Comparison of ENCODE assay signal across 20 cellular contexts in the genomic region with DNA sequence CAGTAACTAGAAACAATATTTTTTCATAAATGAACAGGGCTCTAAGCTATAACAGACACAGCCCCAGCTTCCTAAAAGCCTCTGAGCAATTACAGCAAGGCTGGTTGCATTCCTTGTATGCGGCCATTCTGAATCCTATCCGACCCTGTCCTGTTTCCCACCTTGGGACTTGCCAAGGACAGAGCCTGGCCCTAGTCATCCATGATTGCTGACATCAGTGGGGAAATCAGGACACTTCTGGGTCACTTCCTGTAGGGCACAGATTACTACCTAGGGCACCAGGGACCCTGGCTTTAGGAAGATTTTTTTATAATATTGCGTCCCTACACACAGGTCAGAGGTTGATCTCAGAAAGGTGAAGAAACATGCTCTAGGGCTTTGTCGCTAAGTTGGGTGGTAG. TPM values are rescaled to one million over a fixed set of nuclear protein-coding genes. Genes with fewer than 3 reads are reported as not detected.
A peak's percentile ranks its signal among the peaks of the same experiment; 100 is the strongest.
DNase-seq lines count a peak whose midpoint lies in the region; ATAC-seq, FAIRE-seq and TF ChIP-seq lines count a peak whose summit lies in the region.
"Had no signal": no experiment of that assay in that cellular context is flagged by ENCODE, and none has a peak within 500 bp of the region (broad histone marks: within the 10 kb centered on the region; RNA-seq: fewer than 3 reads in every experiment).

No MANE protein-coding gene starts in this region.

- H4K5ac ChIP-seq in H1 (ENCODE audit: insufficient read length, low read depth, low read length): no peak overlapping the region

- TF ChIP-seq CTCF in H1 (IDR thresholded peaks at IDR 0.05; ENCODE audit: control extremely low read depth in 1 of 3, insufficient read depth in 1 of 3, low read depth in 1 of 3, low read length in 3 of 3) (no peak), Caco-2 (IDR thresholded peaks at IDR 0.05; ENCODE audit: insufficient read depth in 1 of 2, low read depth in 1 of 2, low read length in 1 of 2, severe bottlenecking in 1 of 2, unreplicated experiment in 1 of 2) (no peak)

- H3K4me3 Mint-ChIP-seq in activated naive CD8-positive, alpha-beta T cell treated with anti-CD3 and anti-CD28 coated beads, Interleukin-2, amount 50 U/mL, for 24 hours: no peak overlapping the region
- H3K4me3 Mint-ChIP-seq in activated naive CD8-positive, alpha-beta T cell treated with anti-CD3 and anti-CD28 coated beads for 36 hours: no peak overlapping the region
- H3K4me3 Mint-ChIP-seq in Caco-2 (ENCODE audit: unreplicated experiment): no peak overlapping the region
- H3K4me3 Mint-ChIP-seq: B cell; CD4-positive, alpha-beta memory T cell had no signal

- no peak overlapping the region for H2BK120ac ChIP-seq in H1 (replicated peaks; ENCODE audit: low read depth, low read length)

- no peak overlapping the region for H2BK15ac ChIP-seq in H1 (ENCODE audit: low read length)

- peak overlapping the region; percentile 39 for H3K27ac Mint-ChIP-seq in activated naive CD8-positive, alpha-beta T cell treated with anti-CD3 and anti-CD28 coated beads, Interleukin-2, amount 50 U/mL, for 24 hours
- no peak overlapping the region for H3K27ac Mint-ChIP-seq in activated naive CD8-positive, alpha-beta T cell treated with anti-CD3 and anti-CD28 coated beads for 36 hours
- no peak overlapping the region for H3K27ac Mint-ChIP-seq in Caco-2 (ENCODE audit: unreplicated experiment)
- H3K27ac Mint-ChIP-seq: B cell had no signal

- H3K27me3 Mint-ChIP-seq in activated naive CD8-positive, alpha-beta T cell treated with anti-CD3 and anti-CD28 coated beads, Interleukin-2, amount 50 U/mL, for 24 hours: no peaks in the 10 kb centered on the region
- H3K27me3 Mint-ChIP-seq in activated naive CD8-positive, alpha-beta T cell treated with anti-CD3 and anti-CD28 coated beads for 36 hours: no peaks in the 10 kb centered on the region
- H3K27me3 Mint-ChIP-seq in Caco-2 (ENCODE audit: insufficient read depth, unreplicated experiment): no peaks in the 10 kb centered on the region
- H3K27me3 Mint-ChIP-seq: B cell; CD4-positive, alpha-beta memory T cell had no signal

- H3K56ac ChIP-seq in H1 (replicated peaks; ENCODE audit: insufficient read length, low read depth, low read length): no peak overlapping the region

- no peak overlapping the region for H4K8ac ChIP-seq in H1 (ENCODE audit: extremely low read depth, insufficient read depth, low read length)

- H3K4me3 ChIP-seq in H1 (ENCODE audit: extremely low read depth in 1 of 4, insufficient read depth in 2 of 4, low read depth in 3 of 4, low read length in 4 of 4) (no peak overlapping the region), Caco-2 (ENCODE audit: low read depth, low read length) (no peak overlapping the region)
- H3K4me3 ChIP-seq: GM12878 had no signal

- no peaks in the 10 kb centered on the region for H3K9me3 ChIP-seq in H1 (ENCODE audit: insufficient read depth in 2 of 2, low read depth in 1 of 2, low read length in 1 of 2)
- H3K9me3 ChIP-seq in Caco-2: no peaks in the 10 kb centered on the region

- H3K36me3 ChIP-seq in H1 (ENCODE audit: control insufficient read depth in 2 of 4, insufficient read depth in 4 of 4, low read length in 3 of 4) (peaks cover 2 to 11% (median 4%) of the 10 kb centered on the region in 4 experiments; a peak in 6 of 8 replicates), Caco-2 (ENCODE audit: control insufficient read depth, insufficient read depth, low read length) (no peaks in the 10 kb centered on the region; the same call in 1 of the 2 replicates)

- TF ChIP-seq EP300 in H1 (IDR thresholded peaks at IDR 0.05; ENCODE audit: borderline replicate concordance in 1 of 2, low read depth in 2 of 2, low read length in 2 of 2): no peak

- ATAC-seq in activated naive CD8-positive, alpha-beta T cell treated with anti-CD3 and anti-CD28 coated beads, Interleukin-2, amount 50 U/mL, for 24 hours: no peak
- ATAC-seq in HG02759 (IDR thresholded peaks at IDR 0.05; ENCODE audit: unreplicated experiment) (no peak), HG03139 (IDR thresholded peaks at IDR 0.05; ENCODE audit: unreplicated experiment) (no peak)
- ATAC-seq: GM12878 had no signal

- peak overlapping the region; percentile 45; the same call in 1 of the 2 replicates for H2BK12ac ChIP-seq in H1 (ENCODE audit: low read depth, low read length)

- H3K23me2 ChIP-seq in H1 (ENCODE audit: low read depth, low read length): peaks cover 3% of the 10 kb centered on the region

- DNase-seq in activated naive CD8-positive, alpha-beta T cell treated with anti-CD3 and anti-CD28 coated beads, Interleukin-2, amount 50 U/mL, for 24 hours: no peak
- DNase-seq in activated naive CD8-positive, alpha-beta T cell treated with anti-CD3 and anti-CD28 coated beads for 36 hours: no peak
- DNase-seq in H1 (ENCODE audit: low read depth in 1 of 2, low spot score in 2 of 2) (no peak), posterior vena cava (ENCODE audit: low spot score) (peak; percentile 30), medulla oblongata (ENCODE audit: extremely low spot score) (no peak), Caco-2 (no peak)
- DNase-seq: CD4-positive, alpha-beta memory T cell; DMS79; GDM1; NCI-H1436; NCI-H2029; NCI-H446; NK-92 treated with Interleukin-12 subunit alpha and Interleukin-12 subunit beta, amount 100 ng/mL, for 24 hours; RPMI8226 had no signal

- H3K14ac ChIP-seq in H1 (ENCODE audit: insufficient read length): no peak overlapping the region

- no peak overlapping the region for H4K91ac ChIP-seq in H1 (replicated peaks; ENCODE audit: insufficient read length, low read length)

- no peak overlapping the region for H3K4me2 ChIP-seq in H1 (ENCODE audit: insufficient read depth in 1 of 2, low read depth in 2 of 2, low read length in 2 of 2)
- H3K4me2 ChIP-seq: KMS-11 had no signal

- H2BK5ac ChIP-seq in H1 (ENCODE audit: low read depth, low read length): no peak overlapping the region

- H3K9ac ChIP-seq in H1 (replicated peaks in 1 of 4; ENCODE audit: extremely low read depth in 1 of 4, low read depth in 3 of 4, low read length in 3 of 4): no peak overlapping the region
- H3K9ac ChIP-seq: KMS-11 had no signal

- no peak overlapping the region for H2AK5ac ChIP-seq in H1 (ENCODE audit: low read depth, low read length)

- no TSS peak for BruUV-seq in Caco-2 (replicated peaks; lab: Mats Ljungman, UMichigan)

- CTCF ChIA-PET in H1 (lab: Charles Lee; ENCODE audit: partially characterized antibody): interaction anchor here (0.6 to 1.2 kb wide), 7 partner anchors 13 to 837 kb away, joined by 3 to 5 read pairs (median 3); no protein-coding TSS in a partner anchor
- CTCF ChIA-PET in Caco-2 (lab: Charles Lee): no interaction called here

- H3K4me1 ChIP-seq in H1 (replicated peaks in 1 of 4; ENCODE audit: control insufficient read depth in 3 of 4, insufficient read depth in 4 of 4, low read length in 3 of 4) (peaks cover 0 to 15% (median 7%) of the 10 kb centered on the region in 4 experiments; a peak in 6 of 7 replicates), Caco-2 (0 out of 2 replicates have a peak, but pooled peaks cover 4% of the 10 kb centered on the region)

- no peak overlapping the region for H2BK20ac ChIP-seq in H1 (ENCODE audit: low read length)

- no peak for FAIRE-seq in H1 (lab: Jason Lieb, UNC)
- FAIRE-seq: GM12878 had no signal

- no peak overlapping the region for H3K27ac ChIP-seq in H1 (ENCODE audit: low read depth, low read length)
- H3K27ac ChIP-seq: 22Rv1, KMS-11 had no signal

- intact Hi-C loops in posterior vena cava (cut with DNase I): no loop called here
- intact Hi-C loops in Caco-2 (cut with micrococcal nuclease; ENCODE audit: unreplicated experiment): no loop called here

- no peak for TF ChIP-seq RAD21 in H1 (IDR thresholded peaks at IDR 0.05 in 1 of 2, conservative IDR thresholded peaks at IDR 0.05 in 1 of 2; ENCODE audit: low read depth in 2 of 2, low read length in 2 of 2)

- TF ChIP-seq POLR2A in H1 (IDR thresholded peaks at IDR 0.05; ENCODE audit: control extremely low read depth in 1 of 2, low read depth in 2 of 2, low read length in 2 of 2): no peak

- H3K4me1 Mint-ChIP-seq in activated naive CD8-positive, alpha-beta T cell treated with anti-CD3 and anti-CD28 coated beads, Interleukin-2, amount 50 U/mL, for 24 hours: peaks cover 26% of the 10 kb centered on the region
- H3K4me1 Mint-ChIP-seq in activated naive CD8-positive, alpha-beta T cell treated with anti-CD3 and anti-CD28 coated beads for 36 hours: peaks cover 20% of the 10 kb centered on the region
- H3K4me1 Mint-ChIP-seq in Caco-2 (ENCODE audit: low read depth, unreplicated experiment): no peaks in the 10 kb centered on the region

- H3K18ac ChIP-seq in H1 (ENCODE audit: extremely low read depth, low read length): no peak overlapping the region

- no peak overlapping the region for H3K23ac ChIP-seq in H1 (ENCODE audit: insufficient read length)

- H3K9me3 Mint-ChIP-seq in activated naive CD8-positive, alpha-beta T cell treated with anti-CD3 and anti-CD28 coated beads, Interleukin-2, amount 50 U/mL, for 24 hours: no peaks in the 10 kb centered on the region
- H3K9me3 Mint-ChIP-seq in activated naive CD8-positive, alpha-beta T cell treated with anti-CD3 and anti-CD28 coated beads for 36 hours: no peaks in the 10 kb centered on the region
- H3K9me3 Mint-ChIP-seq in Caco-2 (ENCODE audit: unreplicated experiment): no peaks in the 10 kb centered on the region
- H3K9me3 Mint-ChIP-seq: CD4-positive, alpha-beta memory T cell had no signal

- no peak overlapping the region for H2AFZ ChIP-seq in H1 (ENCODE audit: low read length)

- POLR2A ChIA-PET in H1 (lab: Charles Lee; ENCODE audit: partially characterized antibody) (interaction anchor here (3.9 to 4.1 kb wide), 2 partner anchors 8 to 12 kb away, joined by 22 to 28 read pairs; no protein-coding TSS in a partner anchor), Caco-2 (lab: Charles Lee) (no interaction called here)

- peaks cover 3 to 20% of the 10 kb centered on the region in 2 experiments; a peak in 3 of 4 replicates for H3K79me2 ChIP-seq in H1 (ENCODE audit: control insufficient read depth in 1 of 2, insufficient read depth in 2 of 2, low read length in 2 of 2)

- H3K4ac ChIP-seq in H1 (replicated peaks; ENCODE audit: insufficient read length, low read depth, low read length): no peak overlapping the region

- peaks cover 25% of the 10 kb centered on the region for H3K36me3 Mint-ChIP-seq in activated naive CD8-positive, alpha-beta T cell treated with anti-CD3 and anti-CD28 coated beads, Interleukin-2, amount 50 U/mL, for 24 hours (ENCODE audit: low read depth)
- peaks cover 7% of the 10 kb centered on the region for H3K36me3 Mint-ChIP-seq in activated naive CD8-positive, alpha-beta T cell treated with anti-CD3 and anti-CD28 coated beads for 36 hours
- H3K36me3 Mint-ChIP-seq in Caco-2 (ENCODE audit: insufficient read depth, unreplicated experiment): peaks cover 20% of the 10 kb centered on the region

- WGBS in H1 (ENCODE audit: extremely low coverage in 1 of 2, insufficient coverage in 1 of 2, insufficient read length in 1 of 2, insufficient replicate concordance in 2 of 2, low coverage in 1 of 2, low lambda C conversion rate in 2 of 2, missing lambda C conversion rate in 1 of 2), 2 experiments: 86% methylated on average over 4 of the region's 4 CpGs; no CpG with 5 or more reads in 1 of the 2 experiments

- peaks cover 0 to 20% of the 10 kb centered on the region in 2 experiments for H4K20me1 ChIP-seq in H1 (replicated peaks in 1 of 2; ENCODE audit: control insufficient read depth in 1 of 2, insufficient read depth in 2 of 2, low read length in 2 of 2)

- H3K27me3 ChIP-seq in H1 (replicated peaks in 1 of 4; ENCODE audit: control insufficient read depth in 3 of 4, extremely low read depth in 1 of 4, insufficient read depth in 3 of 4, low read length in 3 of 4) (no peaks in the 10 kb centered on the region), Caco-2 (replicated peaks; ENCODE audit: control insufficient read depth, insufficient read depth, low read length) (no peaks in the 10 kb centered on the region)

- H3K79me1 ChIP-seq in H1 (ENCODE audit: low read depth, low read length): peaks cover 8% of the 10 kb centered on the region

RNA-seq across cellular contexts. Expression of a gene that starts 5.6 kb away (rescaled TPM):
- 10 to 100 TPM; 18.1 to 20.8 TPM for total RNA-seq in activated naive CD8-positive, alpha-beta T cell treated with anti-CD3 and anti-CD28 coated beads for 36 hours
- total RNA-seq in H1 (2021; fragmentation: NEBNext Ultra II Directional; extraction: Animal tissue kit (Norgen Biotek cat#: 25700)): 43.4 and 47.0 TPM in 2 replicates
- 84.9 and 86.7 TPM in 2 replicates for polyA plus RNA-seq in H1 (2011; rRNA removed)
- 67.7 TPM for polyA plus RNA-seq in H1 (2011; cell fraction: cytosol; rRNA removed)
- 54.9 TPM for polyA plus RNA-seq in H1 (2011; cell fraction: nucleus; rRNA removed)
- 23.4 to 46.6 TPM (median 44.7 TPM) in 4 replicates for polyA plus RNA-seq in H1 (2012, experiment 1 of 2)
- 51.9 TPM for polyA plus RNA-seq in H1 (2012, experiment 2 of 2)
- polyA plus RNA-seq in H1 (2013, experiment 1 of 2): 29.3 TPM
- polyA plus RNA-seq in H1 (2013, experiment 2 of 2): 28.9 TPM
- polyA minus RNA-seq in H1 (2011; rRNA and poly(A)+ RNA removed): 32.5 and 34.3 TPM in 2 replicates
- 16.4 TPM for polyA minus RNA-seq in H1 (2011; cell fraction: cytosol; rRNA and poly(A)+ RNA removed)
- polyA minus RNA-seq in H1 (2011; cell fraction: nucleus; rRNA and poly(A)+ RNA removed): 35.0 TPM
- 1 to 10 TPM; 5.3 TPM for total RNA-seq in posterior vena cava
- 35.7 and 36.7 TPM in 2 replicates for total RNA-seq in Caco-2 (2022)
